In the genomic region with DNA sequence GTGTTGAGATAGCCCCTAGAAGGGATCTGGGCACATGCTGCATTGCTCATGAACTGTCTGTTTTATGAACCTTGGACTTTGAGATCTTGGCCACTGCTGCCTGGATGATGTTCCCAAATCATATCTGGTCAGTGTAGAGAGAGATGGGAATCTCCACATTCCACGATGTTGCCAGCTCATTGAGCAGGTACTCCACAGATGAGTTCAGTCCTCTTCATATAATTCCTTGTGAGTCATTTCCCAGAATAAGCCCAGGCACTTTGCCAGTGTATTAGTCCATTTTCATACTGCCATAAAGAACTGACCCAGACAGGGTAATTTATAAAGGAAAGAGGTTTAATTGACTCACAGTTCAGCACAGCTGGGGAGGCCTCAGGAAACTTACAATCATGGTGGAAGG, we compare ENCODE assay signal across 1 cellular context.
A peak's percentile ranks its signal among the peaks of the same experiment; 100 is the strongest.
TF ChIP-seq lines count a peak whose summit lies in the region.

No MANE protein-coding gene starts in this region.

TF ChIP-seq in SK-N-SH, 30 proteins besides CTCF, POLR2A, EP300 and RAD21 (continued from another document):
- TF ChIP-seq, protein P1, sequence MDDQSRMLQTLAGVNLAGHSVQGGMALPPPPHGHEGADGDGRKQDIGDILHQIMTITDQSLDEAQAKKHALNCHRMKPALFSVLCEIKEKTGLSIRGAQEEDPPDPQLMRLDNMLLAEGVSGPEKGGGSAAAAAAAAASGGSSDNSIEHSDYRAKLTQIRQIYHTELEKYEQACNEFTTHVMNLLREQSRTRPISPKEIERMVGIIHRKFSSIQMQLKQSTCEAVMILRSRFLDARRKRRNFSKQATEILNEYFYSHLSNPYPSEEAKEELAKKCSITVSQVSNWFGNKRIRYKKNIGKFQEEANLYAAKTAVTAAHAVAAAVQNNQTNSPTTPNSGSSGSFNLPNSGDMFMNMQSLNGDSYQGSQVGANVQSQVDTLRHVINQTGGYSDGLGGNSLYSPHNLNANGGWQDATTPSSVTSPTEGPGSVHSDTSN (IDR thresholded peaks at IDR 0.05) = peak; percentile 83
- TF ChIP-seq POLR2AphosphoS5 (IDR thresholded peaks at IDR 0.05; ENCODE audit: low read depth, low read length) (peak; percentile 65; the same call in 1 of the 2 replicates), GATA2 (CRISPR knock-in tag; IDR thresholded peaks at IDR 0.05) (no peak), NFIC (IDR thresholded peaks at IDR 0.05; ENCODE audit: borderline replicate concordance) (peak; percentile 96), MXI1 (IDR thresholded peaks at IDR 0.05; ENCODE audit: low read depth, low read length) (no peak), JUND (IDR thresholded peaks at IDR 0.05) (peak; percentile 94), GABPA (IDR thresholded peaks at IDR 0.05; ENCODE audit: low read depth) (no peak)
- TF ChIP-seq, protein P2, sequence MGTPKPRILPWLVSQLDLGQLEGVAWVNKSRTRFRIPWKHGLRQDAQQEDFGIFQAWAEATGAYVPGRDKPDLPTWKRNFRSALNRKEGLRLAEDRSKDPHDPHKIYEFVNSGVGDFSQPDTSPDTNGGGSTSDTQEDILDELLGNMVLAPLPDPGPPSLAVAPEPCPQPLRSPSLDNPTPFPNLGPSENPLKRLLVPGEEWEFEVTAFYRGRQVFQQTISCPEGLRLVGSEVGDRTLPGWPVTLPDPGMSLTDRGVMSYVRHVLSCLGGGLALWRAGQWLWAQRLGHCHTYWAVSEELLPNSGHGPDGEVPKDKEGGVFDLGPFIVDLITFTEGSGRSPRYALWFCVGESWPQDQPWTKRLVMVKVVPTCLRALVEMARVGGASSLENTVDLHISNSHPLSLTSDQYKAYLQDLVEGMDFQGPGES (IDR thresholded peaks at IDR 0.05; ENCODE audit: low read depth, low read length) = no peak
- TF ChIP-seq, protein P3, sequence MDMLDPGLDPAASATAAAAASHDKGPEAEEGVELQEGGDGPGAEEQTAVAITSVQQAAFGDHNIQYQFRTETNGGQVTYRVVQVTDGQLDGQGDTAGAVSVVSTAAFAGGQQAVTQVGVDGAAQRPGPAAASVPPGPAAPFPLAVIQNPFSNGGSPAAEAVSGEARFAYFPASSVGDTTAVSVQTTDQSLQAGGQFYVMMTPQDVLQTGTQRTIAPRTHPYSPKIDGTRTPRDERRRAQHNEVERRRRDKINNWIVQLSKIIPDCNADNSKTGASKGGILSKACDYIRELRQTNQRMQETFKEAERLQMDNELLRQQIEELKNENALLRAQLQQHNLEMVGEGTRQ (IDR thresholded peaks at IDR 0.05; ENCODE audit: borderline replicate concordance, low read depth, low read length) = no peak
